Comparison of ENCODE assay signal across 1 cellular context in the genomic region with DNA sequence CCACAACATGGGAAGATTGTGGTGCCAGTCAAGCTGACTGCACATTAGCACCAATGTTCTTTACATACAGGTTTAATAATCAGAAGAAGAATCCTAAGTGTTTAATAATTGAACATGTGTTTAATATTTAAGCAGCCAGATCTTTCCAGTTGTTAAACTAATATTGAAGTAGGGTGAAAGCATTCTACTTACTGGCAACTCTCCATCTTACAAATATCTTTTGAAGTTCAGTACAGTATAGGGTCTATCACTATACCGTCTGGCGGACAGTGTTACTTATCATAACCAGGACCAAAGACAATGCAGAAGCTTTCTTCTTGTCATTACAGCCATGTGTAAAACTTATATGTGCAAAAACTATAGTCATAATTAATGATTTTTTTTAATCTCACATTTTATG.
TF ChIP-seq lines count a peak whose summit lies in the region.

No MANE protein-coding gene starts in this region.

TF ChIP-seq in GM12878, 131 proteins besides CTCF, POLR2A, EP300 and RAD21 (continued from another document):
- TF ChIP-seq GATAD2B (conservative IDR thresholded peaks at IDR 0.05; ENCODE audit: low read depth), result no peak
- TF ChIP-seq, protein P1, sequence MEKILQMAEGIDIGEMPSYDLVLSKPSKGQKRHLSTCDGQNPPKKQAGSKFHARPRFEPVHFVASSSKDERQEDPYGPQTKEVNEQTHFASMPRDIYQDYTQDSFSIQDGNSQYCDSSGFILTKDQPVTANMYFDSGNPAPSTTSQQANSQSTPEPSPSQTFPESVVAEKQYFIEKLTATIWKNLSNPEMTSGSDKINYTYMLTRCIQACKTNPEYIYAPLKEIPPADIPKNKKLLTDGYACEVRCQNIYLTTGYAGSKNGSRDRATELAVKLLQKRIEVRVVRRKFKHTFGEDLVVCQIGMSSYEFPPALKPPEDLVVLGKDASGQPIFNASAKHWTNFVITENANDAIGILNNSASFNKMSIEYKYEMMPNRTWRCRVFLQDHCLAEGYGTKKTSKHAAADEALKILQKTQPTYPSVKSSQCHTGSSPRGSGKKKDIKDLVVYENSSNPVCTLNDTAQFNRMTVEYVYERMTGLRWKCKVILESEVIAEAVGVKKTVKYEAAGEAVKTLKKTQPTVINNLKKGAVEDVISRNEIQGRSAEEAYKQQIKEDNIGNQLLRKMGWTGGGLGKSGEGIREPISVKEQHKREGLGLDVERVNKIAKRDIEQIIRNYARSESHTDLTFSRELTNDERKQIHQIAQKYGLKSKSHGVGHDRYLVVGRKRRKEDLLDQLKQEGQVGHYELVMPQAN (conservative IDR thresholded peaks at IDR 0.05), result no peak
- TF ChIP-seq BMI1 (IDR thresholded peaks at IDR 0.05; ENCODE audit: borderline replicate concordance), result no peak
- no peak for TF ChIP-seq MXI1 (IDR thresholded peaks at IDR 0.05; ENCODE audit: low read depth, low read length)
- no peak for TF ChIP-seq WRNIP1 (IDR thresholded peaks at IDR 0.05; ENCODE audit: borderline replicate concordance, low read depth, low read length)
- TF ChIP-seq, protein P2, sequence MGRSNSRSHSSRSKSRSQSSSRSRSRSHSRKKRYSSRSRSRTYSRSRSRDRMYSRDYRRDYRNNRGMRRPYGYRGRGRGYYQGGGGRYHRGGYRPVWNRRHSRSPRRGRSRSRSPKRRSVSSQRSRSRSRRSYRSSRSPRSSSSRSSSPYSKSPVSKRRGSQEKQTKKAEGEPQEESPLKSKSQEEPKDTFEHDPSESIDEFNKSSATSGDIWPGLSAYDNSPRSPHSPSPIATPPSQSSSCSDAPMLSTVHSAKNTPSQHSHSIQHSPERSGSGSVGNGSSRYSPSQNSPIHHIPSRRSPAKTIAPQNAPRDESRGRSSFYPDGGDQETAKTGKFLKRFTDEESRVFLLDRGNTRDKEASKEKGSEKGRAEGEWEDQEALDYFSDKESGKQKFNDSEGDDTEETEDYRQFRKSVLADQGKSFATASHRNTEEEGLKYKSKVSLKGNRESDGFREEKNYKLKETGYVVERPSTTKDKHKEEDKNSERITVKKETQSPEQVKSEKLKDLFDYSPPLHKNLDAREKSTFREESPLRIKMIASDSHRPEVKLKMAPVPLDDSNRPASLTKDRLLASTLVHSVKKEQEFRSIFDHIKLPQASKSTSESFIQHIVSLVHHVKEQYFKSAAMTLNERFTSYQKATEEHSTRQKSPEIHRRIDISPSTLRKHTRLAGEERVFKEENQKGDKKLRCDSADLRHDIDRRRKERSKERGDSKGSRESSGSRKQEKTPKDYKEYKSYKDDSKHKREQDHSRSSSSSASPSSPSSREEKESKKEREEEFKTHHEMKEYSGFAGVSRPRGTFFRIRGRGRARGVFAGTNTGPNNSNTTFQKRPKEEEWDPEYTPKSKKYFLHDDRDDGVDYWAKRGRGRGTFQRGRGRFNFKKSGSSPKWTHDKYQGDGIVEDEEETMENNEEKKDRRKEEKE (IDR thresholded peaks at IDR 0.05), result no peak
- no peak for TF ChIP-seq NBN (IDR thresholded peaks at IDR 0.05)
- TF ChIP-seq, protein P3, sequence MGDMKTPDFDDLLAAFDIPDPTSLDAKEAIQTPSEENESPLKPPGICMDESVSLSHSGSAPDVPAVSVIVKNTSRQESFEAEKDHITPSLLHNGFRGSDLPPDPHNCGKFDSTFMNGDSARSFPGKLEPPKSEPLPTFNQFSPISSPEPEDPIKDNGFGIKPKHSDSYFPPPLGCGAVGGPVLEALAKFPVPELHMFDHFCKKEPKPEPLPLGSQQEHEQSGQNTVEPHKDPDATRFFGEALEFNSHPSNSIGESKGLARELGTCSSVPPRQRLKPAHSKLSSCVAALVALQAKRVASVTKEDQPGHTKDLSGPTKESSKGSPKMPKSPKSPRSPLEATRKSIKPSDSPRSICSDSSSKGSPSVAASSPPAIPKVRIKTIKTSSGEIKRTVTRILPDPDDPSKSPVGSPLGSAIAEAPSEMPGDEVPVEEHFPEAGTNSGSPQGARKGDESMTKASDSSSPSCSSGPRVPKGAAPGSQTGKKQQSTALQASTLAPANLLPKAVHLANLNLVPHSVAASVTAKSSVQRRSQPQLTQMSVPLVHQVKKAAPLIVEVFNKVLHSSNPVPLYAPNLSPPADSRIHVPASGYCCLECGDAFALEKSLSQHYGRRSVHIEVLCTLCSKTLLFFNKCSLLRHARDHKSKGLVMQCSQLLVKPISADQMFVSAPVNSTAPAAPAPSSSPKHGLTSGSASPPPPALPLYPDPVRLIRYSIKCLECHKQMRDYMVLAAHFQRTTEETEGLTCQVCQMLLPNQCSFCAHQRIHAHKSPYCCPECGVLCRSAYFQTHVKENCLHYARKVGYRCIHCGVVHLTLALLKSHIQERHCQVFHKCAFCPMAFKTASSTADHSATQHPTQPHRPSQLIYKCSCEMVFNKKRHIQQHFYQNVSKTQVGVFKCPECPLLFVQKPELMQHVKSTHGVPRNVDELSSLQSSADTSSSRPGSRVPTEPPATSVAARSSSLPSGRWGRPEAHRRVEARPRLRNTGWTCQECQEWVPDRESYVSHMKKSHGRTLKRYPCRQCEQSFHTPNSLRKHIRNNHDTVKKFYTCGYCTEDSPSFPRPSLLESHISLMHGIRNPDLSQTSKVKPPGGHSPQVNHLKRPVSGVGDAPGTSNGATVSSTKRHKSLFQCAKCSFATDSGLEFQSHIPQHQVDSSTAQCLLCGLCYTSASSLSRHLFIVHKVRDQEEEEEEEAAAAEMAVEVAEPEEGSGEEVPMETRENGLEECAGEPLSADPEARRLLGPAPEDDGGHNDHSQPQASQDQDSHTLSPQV (IDR thresholded peaks at IDR 0.05), result no peak
- TF ChIP-seq SPI1 (IDR thresholded peaks at IDR 0.05; ENCODE audit: borderline replicate concordance, insufficient read depth, low read depth, low read length), result no peak
- no peak for TF ChIP-seq ASH2L (IDR thresholded peaks at IDR 0.05; ENCODE audit: borderline replicate concordance, low read depth)
